Comparison of ENCODE assay signal across 8 cellular contexts in the genomic region with DNA sequence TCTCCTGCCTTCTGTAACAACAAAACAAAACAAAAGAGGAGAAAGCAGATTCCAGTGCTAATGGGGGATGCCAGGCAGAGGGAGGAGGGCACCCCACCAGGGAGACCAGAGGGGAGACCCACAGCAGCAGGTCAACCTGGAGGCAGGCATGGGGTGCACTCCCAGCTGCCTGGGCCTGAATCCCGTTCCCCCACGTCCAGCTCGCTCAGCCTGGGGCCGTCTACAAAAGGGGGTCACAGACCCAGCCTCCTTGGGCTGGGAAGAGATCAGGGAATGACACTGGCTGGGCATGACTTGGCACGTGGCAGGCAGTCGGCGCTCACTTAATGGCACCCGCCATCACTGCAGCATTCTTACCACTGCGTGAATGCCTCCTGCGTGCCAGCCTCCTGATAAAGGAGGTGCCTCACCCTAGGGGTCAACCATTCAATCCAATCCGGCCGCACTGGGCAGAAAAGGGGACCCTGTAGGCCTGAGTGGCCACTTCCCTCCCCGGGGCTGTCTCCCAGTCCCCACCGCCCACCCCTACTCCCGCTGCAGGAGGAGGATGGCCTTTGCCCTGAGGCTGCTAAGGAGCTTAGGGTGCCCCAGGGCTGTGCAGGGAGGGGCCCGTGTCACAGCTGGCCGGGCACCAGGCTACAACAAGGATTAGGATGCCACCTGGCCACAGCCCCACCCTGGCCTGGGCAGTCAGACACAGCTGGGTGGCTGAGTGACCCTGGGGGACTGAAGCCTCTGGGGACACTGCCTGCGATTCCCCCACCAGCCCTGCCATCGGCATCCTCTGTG.
DNase-seq lines count a peak whose midpoint lies in the region; ATAC-seq and TF ChIP-seq lines count a peak whose summit lies in the region.

No MANE protein-coding gene starts in this region.

- peaks cover 86% of the 10 kb centered on the region for H3K36me3 Mint-ChIP-seq in activated T-cell treated with anti-CD3 and anti-CD28 coated beads, Interleukin-2, amount 50 U/mL, for 24 hours (ENCODE audit: low read depth)

- H4K20me1 ChIP-seq in MM.1S (ENCODE audit: insufficient read depth, low read length) = no peaks in the 10 kb centered on the region; the same call in 1 of the 2 replicates

- peak overlapping the region; percentile 41; the same call in 1 of the 2 replicates for H3K4me2 ChIP-seq in MM.1S (ENCODE audit: low read depth, low read length)

- DNase-seq in activated T-cell treated with anti-CD3 and anti-CD28 coated beads, Interleukin-2, amount 50 U/mL, for 24 hours = no peak
- DNase-seq in activated T-cell treated with anti-CD3 and anti-CD28 coated beads, Interleukin-2, amount 50 U/mL, for 48 hours = no peak
- DNase-seq in MM.1S = no peak
- DNase-seq in left cardiac atrium = peak; percentile 59
- DNase-seq in uterus = no peak
- no peak for DNase-seq in NAMALWA (ENCODE audit: low spot score)
- no peak for DNase-seq in GM10266 (ENCODE audit: extremely low spot score)

- peak; percentile 39 to 43 for ATAC-seq in left cardiac atrium
- no peak for ATAC-seq in HG03565 (IDR thresholded peaks at IDR 0.05; ENCODE audit: unreplicated experiment)

- H3K27me3 Mint-ChIP-seq in activated T-cell treated with anti-CD3 and anti-CD28 coated beads, Interleukin-2, amount 50 U/mL, for 24 hours = no peaks in the 10 kb centered on the region

- H3K27ac Mint-ChIP-seq in activated T-cell treated with anti-CD3 and anti-CD28 coated beads, Interleukin-2, amount 50 U/mL, for 24 hours = peak overlapping the region; percentile 55

- intact Hi-C loops in left cardiac atrium (cut with DNase I) (no loop called here), uterus (cut with DNase I; ENCODE audit: low total_unique reads) (no loop called here)

- H3F3A ChIP-seq in MM.1S (ENCODE audit: insufficient read depth, low read length) = no peaks in the 10 kb centered on the region

- H3K36me3 ChIP-seq in MM.1S (replicated peaks; ENCODE audit: insufficient read depth, low read length) (no peaks in the 10 kb centered on the region), uterus (no peaks in the 10 kb centered on the region)

- TF ChIP-seq CTCF in MM.1S (IDR thresholded peaks at IDR 0.05; ENCODE audit: low read length) (no peak), uterus (IDR thresholded peaks at IDR 0.05) (no peak), GM10266 (IDR thresholded peaks at IDR 0.05; ENCODE audit: control insufficient read depth, insufficient read depth, low read depth, missing control alignments) (no peak)

- H3K9me3 Mint-ChIP-seq in activated T-cell treated with anti-CD3 and anti-CD28 coated beads, Interleukin-2, amount 50 U/mL, for 24 hours = no peaks in the 10 kb centered on the region

- no peaks in the 10 kb centered on the region for H3K9me3 ChIP-seq in MM.1S (replicated peaks; ENCODE audit: insufficient read depth, low read length)
- H3K9me3 ChIP-seq in uterus = no peaks in the 10 kb centered on the region

- no peak overlapping the region for H3K4me3 Mint-ChIP-seq in activated T-cell treated with anti-CD3 and anti-CD28 coated beads, Interleukin-2, amount 50 U/mL, for 24 hours

- no peak overlapping the region for H3K4me3 ChIP-seq in MM.1S (ENCODE audit: low read length)
- no peak overlapping the region for H3K4me3 ChIP-seq in uterus

- H2AFZ ChIP-seq in MM.1S (ENCODE audit: low read length) = no peak overlapping the region

- peaks cover 50% of the 10 kb centered on the region for H3K4me1 Mint-ChIP-seq in activated T-cell treated with anti-CD3 and anti-CD28 coated beads, Interleukin-2, amount 50 U/mL, for 24 hours (ENCODE audit: low read depth)

- no peaks in the 10 kb centered on the region for H3K27me3 ChIP-seq in MM.1S (replicated peaks; ENCODE audit: insufficient read depth, low read length)
- no peaks in the 10 kb centered on the region for H3K27me3 ChIP-seq in uterus

- H3K9me2 ChIP-seq in MM.1S (replicated peaks; ENCODE audit: insufficient read depth, low read length) = no peaks in the 10 kb centered on the region

- H3K9ac ChIP-seq in MM.1S (ENCODE audit: low read length) = no peak overlapping the region

- TF ChIP-seq POLR2A in uterus (IDR thresholded peaks at IDR 0.05) = no peak

- H3K79me2 ChIP-seq in MM.1S (ENCODE audit: low read length) = peaks cover 33% of the 10 kb centered on the region

- H3K27ac ChIP-seq in MM.1S (ENCODE audit: low read length) (peak overlapping the region; percentile 24; the same call in 1 of the 2 replicates), uterus (peak overlapping the region; percentile 14 to 50)

- peaks cover 6% of the 10 kb centered on the region; the same call in 1 of the 2 replicates for H3K4me1 ChIP-seq in MM.1S (ENCODE audit: low read length)
- H3K4me1 ChIP-seq in uterus = peaks cover 0 to 11% of the 10 kb centered on the region in 2 donors
